7 cellular contexts compared by ENCODE assay signal in genomic region chr15:77896147-77897112, GRCh38.
DNase-seq lines count a peak whose midpoint lies in the region; ATAC-seq, FAIRE-seq and TF ChIP-seq lines count a peak whose summit lies in the region.
"Not testable (repeated sequence)": the region's sequence is repeated elsewhere in the genome, so short reads cannot be mapped to it uniquely, and the experiment has no call there.

No MANE protein-coding gene starts in this region.

- TF ChIP-seq POLR2A in heart left ventricle (IDR thresholded peaks at IDR 0.05): not testable (repeated sequence)

- not testable (repeated sequence) for H3K36me3 ChIP-seq in BLaER1 treated with 17β-estradiol and CSF1 and Interleukin-3, amounts not matched to agents 10 nM and 100 nM; heart left ventricle; kidney (ENCODE audit: control insufficient read depth in 1 of 2, insufficient read depth in 2 of 2, low read length in 2 of 2); psoas muscle (ENCODE audit: insufficient read depth in 1 of 2, low read depth in 1 of 2); tibial artery

- not testable (repeated sequence) for ATAC-seq in heart left ventricle; natural killer cell treated with Interleukin-12 subunit alpha and Interleukin-12 subunit beta and Interleukin-15 and Interleukin-18, amount 100 ng/mL, for 72 hours; psoas muscle

- not testable (repeated sequence) for H3K27ac Mint-ChIP-seq in chondrocyte (ENCODE audit: unreplicated experiment); natural killer cell treated with Interleukin-12 subunit alpha and Interleukin-12 subunit beta and Interleukin-15 and Interleukin-18, amount 100 ng/mL, for 72 hours

- FAIRE-seq in kidney (lab: Jason Lieb, UNC): not testable (repeated sequence)

- H3K4me3 ChIP-seq in BLaER1 treated with 17β-estradiol and CSF1 and Interleukin-3, amounts not matched to agents 10 nM and 100 nM; kidney (ENCODE audit: low read length in 2 of 2); psoas muscle; tibial artery: not testable (repeated sequence)
- H3K4me3 ChIP-seq in heart left ventricle: peak overlapping the region in 3 of 12 donors; percentile 24 to 31 (median 28)

- peaks cover 30 to 53% (median 47%) of the 10 kb centered on the region in 10 experiments for H3K4me1 ChIP-seq in BLaER1 treated with 17β-estradiol and CSF1 and Interleukin-3, amounts not matched to agents 10 nM and 100 nM
- peaks cover 0 to 16% (median 0%) of the 10 kb centered on the region in 12 donors for H3K4me1 ChIP-seq in heart left ventricle
- not testable (repeated sequence) for H3K4me1 ChIP-seq in kidney (ENCODE audit: control insufficient read depth in 1 of 2, insufficient read depth in 1 of 2, low read depth in 1 of 2, low read length in 2 of 2); psoas muscle
- H3K4me1 ChIP-seq in tibial artery: peaks cover 0 to 61% (median 24%) of the 10 kb centered on the region in 4 donors

- peaks cover 41% of the 10 kb centered on the region for H3K4me1 Mint-ChIP-seq in chondrocyte (ENCODE audit: low read depth)
- not testable (repeated sequence) for H3K4me1 Mint-ChIP-seq in natural killer cell treated with Interleukin-12 subunit alpha and Interleukin-12 subunit beta and Interleukin-15 and Interleukin-18, amount 100 ng/mL, for 72 hours (ENCODE audit: low read depth in 2 of 2)

- not testable (repeated sequence) for H3K9me3 ChIP-seq in BLaER1 treated with 17β-estradiol and CSF1 and Interleukin-3, amounts not matched to agents 10 nM and 100 nM (replicated peaks in 1 of 11); heart left ventricle; kidney (ENCODE audit: control insufficient read depth in 1 of 2, low read length in 2 of 2); psoas muscle; tibial artery

- H3K27me3 ChIP-seq in BLaER1 treated with 17β-estradiol and CSF1 and Interleukin-3, amounts not matched to agents 10 nM and 100 nM; heart left ventricle; psoas muscle (ENCODE audit: insufficient read depth in 3 of 3, low read length in 2 of 3); tibial artery: not testable (repeated sequence)

- not testable (repeated sequence) for H3K9me3 Mint-ChIP-seq in chondrocyte (ENCODE audit: low read depth); natural killer cell treated with Interleukin-12 subunit alpha and Interleukin-12 subunit beta and Interleukin-15 and Interleukin-18, amount 100 ng/mL, for 72 hours

- H3K27ac ChIP-seq in BLaER1 treated with 17β-estradiol and CSF1 and Interleukin-3, amounts not matched to agents 10 nM and 100 nM; kidney (ENCODE audit: low read depth in 2 of 2, low read length in 2 of 2); psoas muscle: not testable (repeated sequence)
- peak overlapping the region in 2 of 12 donors; percentile 18 to 34 for H3K27ac ChIP-seq in heart left ventricle
- peak overlapping the region in 1 of 2 donors; percentile 97 for H3K27ac ChIP-seq in tibial artery

- WGBS in heart left ventricle, 4 donors: 77 to 88% (median 84%) methylated on average over 10 to 32 of the region's 32 CpGs
- WGBS in psoas muscle, 3 donors: 61 to 70% (median 70%) methylated on average over 20 to 32 of the region's 32 CpGs

- not testable (repeated sequence) for H3K9ac ChIP-seq in BLaER1 treated with 17β-estradiol and CSF1 and Interleukin-3, amounts not matched to agents 10 nM and 100 nM; kidney (ENCODE audit: low read length in 2 of 2)

- H3K27me3 Mint-ChIP-seq in chondrocyte (ENCODE audit: low read depth); natural killer cell treated with Interleukin-12 subunit alpha and Interleukin-12 subunit beta and Interleukin-15 and Interleukin-18, amount 100 ng/mL, for 72 hours: not testable (repeated sequence)

- not testable (repeated sequence) for H3K36me3 Mint-ChIP-seq in chondrocyte (ENCODE audit: low read depth); natural killer cell treated with Interleukin-12 subunit alpha and Interleukin-12 subunit beta and Interleukin-15 and Interleukin-18, amount 100 ng/mL, for 72 hours

- H3K4me2 ChIP-seq in BLaER1 treated with 17β-estradiol and CSF1 and Interleukin-3, amounts not matched to agents 10 nM and 100 nM: peak overlapping the region in 10 of 11 experiments; percentile 44 to 99 (median 57); a peak in 18 of 22 replicates

- H3K4me3 Mint-ChIP-seq in chondrocyte (ENCODE audit: unreplicated experiment); natural killer cell treated with Interleukin-12 subunit alpha and Interleukin-12 subunit beta and Interleukin-15 and Interleukin-18, amount 100 ng/mL, for 72 hours: not testable (repeated sequence)

- not testable (repeated sequence) for H4K20me1 ChIP-seq in BLaER1 treated with 17β-estradiol and CSF1 and Interleukin-3, amounts not matched to agents 10 nM and 100 nM

- DNase-seq in chondrocyte (ENCODE audit: low spot score) (peak; percentile 74), heart left ventricle (peak in 3 of 5 donors; percentile 15 to 31 (median 25)), kidney (peak; percentile 42), psoas muscle (peak; percentile 2 to 49), tibial artery (peak; percentile 11 to 57)
- DNase-seq in natural killer cell treated with Interleukin-12 subunit alpha and Interleukin-12 subunit beta and Interleukin-15 and Interleukin-18, amount 100 ng/mL, for 72 hours (ENCODE audit: low spot score): peak; percentile 46

- intact Hi-C loops in heart left ventricle (cut with DNase I); kidney (cut with DNase I); psoas muscle (cut with DNase I); tibial artery (cut with DNase I; ENCODE audit: low total_unique reads): not testable (repeated sequence)

- not testable (repeated sequence) for TF ChIP-seq CTCF in chondrocyte (IDR thresholded peaks at IDR 0.05); heart left ventricle (IDR thresholded peaks at IDR 0.05); kidney (IDR thresholded peaks at IDR 0.05; ENCODE audit: borderline replicate concordance, extremely low read depth, insufficient read depth); psoas muscle (IDR thresholded peaks at IDR 0.05); tibial artery (IDR thresholded peaks at IDR 0.05)
